9 cellular contexts compared by ENCODE assay signal in the genomic region with DNA sequence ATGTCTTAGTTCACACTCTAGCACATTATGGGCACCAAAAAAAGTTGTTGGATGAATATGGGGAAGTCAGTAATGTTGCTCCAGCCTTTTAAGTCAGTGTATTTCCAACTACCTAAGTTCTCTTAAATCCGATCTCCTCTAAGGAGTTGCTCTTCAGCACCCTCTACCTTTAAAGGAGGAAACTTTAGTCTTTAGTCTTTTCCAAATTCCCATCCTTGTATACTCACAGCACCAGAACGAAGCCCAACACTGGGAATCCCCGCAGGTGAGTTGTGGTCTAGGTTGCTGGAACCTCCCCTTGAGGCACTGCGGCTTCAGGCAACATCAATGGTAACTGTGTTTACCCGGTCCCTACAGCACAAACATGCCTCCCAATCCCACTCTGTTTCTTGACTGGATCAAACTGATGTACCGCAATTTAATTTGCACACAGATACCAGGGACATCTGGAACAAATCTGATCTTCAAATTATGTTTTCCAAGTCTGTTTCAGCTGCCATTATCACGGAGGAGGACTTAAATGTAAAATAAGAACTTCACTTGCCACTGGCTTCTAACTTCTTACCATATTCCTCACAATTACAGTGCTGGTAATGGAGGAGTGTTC.
DNase-seq lines count a peak whose midpoint lies in the region; ATAC-seq and TF ChIP-seq lines count a peak whose summit lies in the region.
"Had no signal": no experiment of that assay in that cellular context is flagged by ENCODE, and none has a peak within 500 bp of the region (broad histone marks: within the 10 kb centered on the region; RNA-seq: fewer than 3 reads in every experiment).

No MANE protein-coding gene starts in this region.

- H4K20me1 ChIP-seq in Loucy (ENCODE audit: insufficient read depth, low read length, poor library complexity, severe bottlenecking), result peaks cover 43% of the 10 kb centered on the region
- H4K20me1 ChIP-seq in mammary epithelial cell (ENCODE audit: insufficient read depth, low read length), result no peaks in the 10 kb centered on the region

- dilution Hi-C loops in mammary epithelial cell (cut with HindIII; ENCODE audit: low sequenced_read_pairs), result no loop called here

- H3K27ac ChIP-seq in C4-2B (no peak overlapping the region), mammary epithelial cell (ENCODE audit: insufficient read depth, low read depth, low read length) (no peak overlapping the region), lower lobe of right lung (no peak overlapping the region)

- WGBS in mammary epithelial cell (ENCODE audit: low coverage, missing lambda C conversion rate), result 75% methylated on average over 7 of the region's 7 CpGs

- BruUV-seq in mammary epithelial cell (replicated peaks; lab: Mats Ljungman, UMichigan), result no TSS peak

- H3K9me3 ChIP-seq in Loucy (ENCODE audit: insufficient read depth, low read depth, low read length) (no peaks in the 10 kb centered on the region; the same call in 1 of the 2 replicates), mammary epithelial cell (replicated peaks; ENCODE audit: insufficient read depth, low read length) (no peaks in the 10 kb centered on the region), lower lobe of right lung (no peaks in the 10 kb centered on the region)

- H3K79me2 ChIP-seq in Loucy (ENCODE audit: insufficient read depth, low read length) (peaks cover 94% of the 10 kb centered on the region), mammary epithelial cell (ENCODE audit: insufficient read depth, low read length) (no peaks in the 10 kb centered on the region)

- no peaks in the 10 kb centered on the region for H3K9me3 Mint-ChIP-seq in T-helper 2 cell treated with Interferon-gamma antibody and Interleukin-4, amounts not matched to agents 5 μg/mL and 100 μg/mL, for 36 hours

- CTCF ChIA-PET in mammary epithelial cell (lab: Charles Lee; ENCODE audit: low non-redundant PET), result no interaction called here

- H3K27me3 Mint-ChIP-seq in T-helper 2 cell treated with Interferon-gamma antibody and Interleukin-4, amounts not matched to agents 5 μg/mL and 100 μg/mL, for 36 hours (ENCODE audit: low read depth), result no peaks in the 10 kb centered on the region

- no peak overlapping the region for H2AFZ ChIP-seq in Loucy (ENCODE audit: low read length)
- no peak overlapping the region for H2AFZ ChIP-seq in mammary epithelial cell (ENCODE audit: low read depth, low read length)

- no peak overlapping the region for H3K4me3 ChIP-seq in Loucy (ENCODE audit: low read length, poor library complexity, severe bottlenecking)
- H3K4me3 ChIP-seq in mammary epithelial cell (replicated peaks in 1 of 3; ENCODE audit: insufficient read depth in 1 of 3, low read depth in 2 of 3, low read length in 3 of 3), result no peak overlapping the region
- H3K4me3 ChIP-seq in lower lobe of right lung, result no peak overlapping the region

- H3K4me1 Mint-ChIP-seq in T-helper 2 cell treated with Interferon-gamma antibody and Interleukin-4, amounts not matched to agents 5 μg/mL and 100 μg/mL, for 36 hours (ENCODE audit: low read depth), result peaks cover 26% of the 10 kb centered on the region

- no peak overlapping the region for H3K4me2 ChIP-seq in Loucy (ENCODE audit: low read depth, low read length, poor library complexity, severe bottlenecking)
- H3K4me2 ChIP-seq in mammary epithelial cell (ENCODE audit: insufficient read depth, low read depth, low read length), result no peak overlapping the region

- peak in 1 of 2 donors; percentile 47 for ATAC-seq in lower lobe of right lung
- no peak for ATAC-seq in HG03108 (IDR thresholded peaks at IDR 0.05; ENCODE audit: unreplicated experiment)
- no peak for ATAC-seq in HG02885 (IDR thresholded peaks at IDR 0.05; ENCODE audit: poor library complexity, unreplicated experiment)

- H3K9ac ChIP-seq in Loucy (ENCODE audit: low read depth, low read length, poor library complexity, severe bottlenecking) (no peak overlapping the region), mammary epithelial cell (ENCODE audit: insufficient read depth, low read length) (no peak overlapping the region)

- no peak overlapping the region for H3K27ac Mint-ChIP-seq in T-helper 2 cell treated with Interferon-gamma antibody and Interleukin-4, amounts not matched to agents 5 μg/mL and 100 μg/mL, for 36 hours

- H3K27me3 ChIP-seq in Loucy (ENCODE audit: insufficient read depth, low read length, poor library complexity, severe bottlenecking), result no peaks in the 10 kb centered on the region
- no peaks in the 10 kb centered on the region for H3K27me3 ChIP-seq in mammary epithelial cell (ENCODE audit: insufficient read depth, low read length)
- no peaks in the 10 kb centered on the region for H3K27me3 ChIP-seq in lower lobe of right lung (ENCODE audit: low read depth)

- H3K36me3 ChIP-seq in Loucy (ENCODE audit: insufficient read depth, low read length) (peaks cover 6% of the 10 kb centered on the region; the same call in 1 of the 2 replicates), mammary epithelial cell (ENCODE audit: insufficient read depth, low read length) (no peaks in the 10 kb centered on the region), lower lobe of right lung (no peaks in the 10 kb centered on the region)

- peak; percentile 65 for TF ChIP-seq CTCF in C4-2B (conservative IDR thresholded peaks at IDR 0.05)
- TF ChIP-seq CTCF in Loucy (conservative IDR thresholded peaks at IDR 0.05; ENCODE audit: low read length), result peak; percentile 39
- peak in 1 of 2 donors; percentile 44 for TF ChIP-seq CTCF in mammary epithelial cell (conservative IDR thresholded peaks at IDR 0.05 in 1 of 2, IDR thresholded peaks at IDR 0.05 in 1 of 2; ENCODE audit: extremely low read depth in 1 of 2, insufficient read depth in 1 of 2, low read depth in 1 of 2, low read length in 2 of 2)
- TF ChIP-seq CTCF in lower lobe of right lung (IDR thresholded peaks at IDR 0.05), result peak; percentile 33

- no peaks in the 10 kb centered on the region for H3F3A ChIP-seq in Loucy (ENCODE audit: low read depth)

- peaks cover 14% of the 10 kb centered on the region for H3K36me3 Mint-ChIP-seq in T-helper 2 cell treated with Interferon-gamma antibody and Interleukin-4, amounts not matched to agents 5 μg/mL and 100 μg/mL, for 36 hours (ENCODE audit: low read depth)

- peaks cover 7% of the 10 kb centered on the region for H3K4me1 ChIP-seq in Loucy (ENCODE audit: insufficient read depth, low read length, poor library complexity, severe bottlenecking)
- H3K4me1 ChIP-seq in mammary epithelial cell (ENCODE audit: insufficient read depth, low read length), result no peaks in the 10 kb centered on the region
- H3K4me1 ChIP-seq in lower lobe of right lung, result peaks cover 18% of the 10 kb centered on the region

- no peak overlapping the region for H3K4me3 Mint-ChIP-seq in T-helper 2 cell treated with Interferon-gamma antibody and Interleukin-4, amounts not matched to agents 5 μg/mL and 100 μg/mL, for 36 hours

- H3K9me2 ChIP-seq in Loucy (replicated peaks; ENCODE audit: low read depth, low read length), result no peaks in the 10 kb centered on the region

- intact Hi-C loops in mammary epithelial cell (cut with micrococcal nuclease) (no loop called here), lower lobe of right lung (cut with DNase I) (no loop called here)

- DNase-seq in mammary epithelial cell, result peak; percentile 6
- DNase-seq in lower lobe of right lung, result no peak
- no peak for DNase-seq in T-helper 2 cell treated with Interferon-gamma antibody and Interleukin-4, amounts not matched to agents 5 μg/mL and 100 μg/mL, for 36 hours (ENCODE audit: low spot score)
- DNase-seq in NCI-H1048 (lab: John Stamatoyannopoulos, UW), result no peak
- DNase-seq: posterior cingulate gyrus had no signal

- in situ Hi-C loops in mammary epithelial cell (cut with MboI; ENCODE audit: low sequenced_read_pairs in 2 of 2), result no loop called here
